22 cellular contexts compared by ENCODE assay signal in the genomic region with DNA sequence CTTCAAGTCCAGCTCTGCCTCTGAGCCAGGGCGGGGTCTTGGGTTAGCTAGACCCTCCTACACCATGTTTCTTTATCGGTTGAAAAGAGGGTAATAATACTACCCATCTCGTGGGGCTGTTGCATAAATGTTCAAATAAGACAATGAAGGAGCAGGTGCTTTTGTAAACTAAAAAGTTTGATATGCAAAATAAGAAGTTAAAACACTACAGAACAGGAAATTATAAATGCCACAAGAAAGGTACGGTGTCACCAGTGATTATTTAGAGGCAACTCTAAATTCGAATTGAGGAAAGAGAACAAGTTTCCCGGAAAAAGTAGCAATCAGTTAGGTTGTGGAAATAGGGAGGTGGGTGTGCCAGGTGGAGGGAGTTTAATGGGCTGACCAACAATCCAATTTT. TPM values are rescaled to one million over a fixed set of nuclear protein-coding genes. Genes with fewer than 3 reads are reported as not detected.
DNase-seq lines count a peak whose midpoint lies in the region; ATAC-seq and TF ChIP-seq lines count a peak whose summit lies in the region.
"Had no signal": no experiment of that assay in that cellular context is flagged by ENCODE, and none has a peak within 500 bp of the region (broad histone marks: within the 10 kb centered on the region; RNA-seq: fewer than 3 reads in every experiment).

No MANE protein-coding gene starts in this region.

- H3K4me3 ChIP-seq in effector memory CD4-positive, alpha-beta T cell (ENCODE audit: insufficient read depth, low read depth, low read length, poor library complexity, severe bottlenecking): peak overlapping the region; percentile 68
- H3K4me3 ChIP-seq: esophagus muscularis mucosa, gastroesophageal sphincter, prostate gland, skin epidermis had no signal

- peaks cover 58% of the 10 kb centered on the region for H3K4me1 Mint-ChIP-seq in T-helper 1 cell treated with Interleukin-12 subunit alpha and Interleukin-12 subunit beta and Interleukin-4 antibody, amounts not matched to agents 30 μg/mL and 1 μg/mL, for 36 hours (ENCODE audit: low read depth)
- H3K4me1 Mint-ChIP-seq in CD4-positive, alpha-beta T cell (ENCODE audit: low read depth): peaks cover 79% of the 10 kb centered on the region

- H3K4me1 ChIP-seq in effector memory CD4-positive, alpha-beta T cell (ENCODE audit: control insufficient read depth, insufficient read depth, low read length, poor library complexity, severe bottlenecking): peaks cover 68% of the 10 kb centered on the region
- H3K4me1 ChIP-seq: prostate gland had no signal

- no peaks in the 10 kb centered on the region for H3K27me3 Mint-ChIP-seq in T-helper 1 cell treated with Interleukin-12 subunit alpha and Interleukin-12 subunit beta and Interleukin-4 antibody, amounts not matched to agents 30 μg/mL and 1 μg/mL, for 36 hours (ENCODE audit: low read depth)
- no peaks in the 10 kb centered on the region for H3K27me3 Mint-ChIP-seq in CD4-positive, alpha-beta T cell

- H3K9me3 ChIP-seq in CD4-positive, alpha-beta T cell (ENCODE audit: control insufficient read depth, low read length): no peaks in the 10 kb centered on the region
- no peaks in the 10 kb centered on the region for H3K9me3 ChIP-seq in effector memory CD4-positive, alpha-beta T cell (ENCODE audit: control insufficient read depth, low read length)
- H3K9me3 ChIP-seq: esophagus muscularis mucosa, gastroesophageal sphincter, prostate gland had no signal

- POLR2A ChIA-PET in CD4-positive, alpha-beta T cell (lab: Charles Lee): interaction anchor here (0.7 to 10.8 kb wide), 8 partner anchors 9 to 86 kb away, joined by 3 to 327 read pairs (median 4); a partner anchor contains a TSS

- H3K27ac ChIP-seq in CD4-positive, alpha-beta T cell (ENCODE audit: low read depth, low read length): peak overlapping the region; percentile 86
- H3K27ac ChIP-seq in VCaP: peak overlapping the region; percentile 94; the same call in 1 of the 2 replicates
- H3K27ac ChIP-seq in effector memory CD4-positive, alpha-beta T cell (ENCODE audit: insufficient read depth, low read length, poor library complexity, severe bottlenecking): peak overlapping the region; percentile 92
- H3K27ac ChIP-seq: 22Rv1, esophagus muscularis mucosa, gastroesophageal sphincter, prostate gland had no signal

- peak overlapping the region; percentile 97 for H3K4me3 Mint-ChIP-seq in T-helper 1 cell treated with Interleukin-12 subunit alpha and Interleukin-12 subunit beta and Interleukin-4 antibody, amounts not matched to agents 30 μg/mL and 1 μg/mL, for 36 hours
- peak overlapping the region; percentile 96 for H3K4me3 Mint-ChIP-seq in CD4-positive, alpha-beta T cell

- no peaks in the 10 kb centered on the region for H3K9me3 Mint-ChIP-seq in T-helper 1 cell treated with Interleukin-12 subunit alpha and Interleukin-12 subunit beta and Interleukin-4 antibody, amounts not matched to agents 30 μg/mL and 1 μg/mL, for 36 hours
- no peaks in the 10 kb centered on the region for H3K9me3 Mint-ChIP-seq in CD4-positive, alpha-beta T cell
- H3K9me3 Mint-ChIP-seq: nephron progenitor cell had no signal

- H3K27me3 ChIP-seq in CD4-positive, alpha-beta T cell (ENCODE audit: control insufficient read depth, insufficient read depth, low read length): no peaks in the 10 kb centered on the region
- H3K27me3 ChIP-seq in effector memory CD4-positive, alpha-beta T cell (replicated peaks; ENCODE audit: control insufficient read depth, insufficient read depth, low read length, poor library complexity, severe bottlenecking): no peaks in the 10 kb centered on the region
- H3K27me3 ChIP-seq: gastroesophageal sphincter had no signal

- TF ChIP-seq CTCF in CD4-positive, alpha-beta T cell (IDR thresholded peaks at IDR 0.05): no peak
- no peak for TF ChIP-seq CTCF in VCaP (conservative IDR thresholded peaks at IDR 0.05)

- intact Hi-C loops in CD4-positive, alpha-beta T cell (cut with DNase I, micrococcal nuclease): loop anchor here (1.0 to 5.0 kb wide), 4 partner anchors 11 to 103 kb away; no protein-coding TSS in a partner anchor

- CTCF ChIA-PET in CD4-positive, alpha-beta T cell (lab: Charles Lee): interaction anchor here (0.7 to 3.3 kb wide), 6 partner anchors 10 to 57 kb away, joined by 3 to 23 read pairs (median 8); a partner anchor contains a TSS

- no peak for DNase-seq in T-helper 1 cell
- no peak for DNase-seq in CD4-positive, alpha-beta T cell
- DNase-seq in effector memory CD4-positive, alpha-beta T cell: no peak
- DNase-seq in AG08396 (ENCODE audit: low spot score): no peak
- no peak for DNase-seq in CD1c-positive myeloid dendritic cell (ENCODE audit: extremely low spot score)
- DNase-seq in DMS79 (lab: John Stamatoyannopoulos, UW): no peak
- DNase-seq: activated CD4-positive, CD25-positive, alpha-beta regulatory T cell treated with anti-CD3 and anti-CD28 coated beads, Interleukin-2, amount 50 U/mL, for 72 hours; caudate nucleus; GDM1; NCI-H1417 treated with DMSO at 0.1 percent for 48 hours; NCI-H748 treated with DMSO at 0.1 percent for 48 hours; nephron progenitor cell; SIG-M5; stimulated activated CD4-positive, alpha-beta T cell treated with anti-CD3 and anti-CD28 coated beads, Interleukin-4, amount 100 ng/mL, for 1 hour; T-helper 9 cell had no signal

- H3K36me3 Mint-ChIP-seq in T-helper 1 cell treated with Interleukin-12 subunit alpha and Interleukin-12 subunit beta and Interleukin-4 antibody, amounts not matched to agents 30 μg/mL and 1 μg/mL, for 36 hours (ENCODE audit: low read depth): peaks cover 31% of the 10 kb centered on the region
- peaks cover 12% of the 10 kb centered on the region for H3K36me3 Mint-ChIP-seq in CD4-positive, alpha-beta T cell (ENCODE audit: low read depth)

- ATAC-seq in CD4-positive, alpha-beta T cell (ENCODE audit: poor library complexity): peak; percentile 6
- ATAC-seq: gastroesophageal sphincter had no signal

- H3K36me3 ChIP-seq in effector memory CD4-positive, alpha-beta T cell (ENCODE audit: control insufficient read depth, insufficient read depth, low read length): peaks cover 2% of the 10 kb centered on the region
- H3K36me3 ChIP-seq: prostate gland had no signal

- peak overlapping the region; percentile 99 for H3K27ac Mint-ChIP-seq in T-helper 1 cell treated with Interleukin-12 subunit alpha and Interleukin-12 subunit beta and Interleukin-4 antibody, amounts not matched to agents 30 μg/mL and 1 μg/mL, for 36 hours
- peak overlapping the region; percentile 93 for H3K27ac Mint-ChIP-seq in CD4-positive, alpha-beta T cell
- H3K27ac Mint-ChIP-seq: nephron progenitor cell had no signal

RNA-seq across cellular contexts. Expression of a gene that starts 2.4 kb away (rescaled TPM):
- 10 to 100 TPM; 60.3 to 63.0 TPM for total RNA-seq in CD4-positive, alpha-beta T cell

RNA-seq across cellular contexts. Expression of a gene that starts 36.7 kb away (rescaled TPM):
- total RNA-seq in CD4-positive, alpha-beta T cell: 10 to 100 TPM; 35.4 to 44.3 TPM

RNA-seq across cellular contexts. Expression of a gene that starts 47.2 kb away (rescaled TPM):
- total RNA-seq in CD4-positive, alpha-beta T cell: 10 to 100 TPM; 60.3 to 61.7 TPM
